In genomic region chr1:1098656-1099425, GRCh38 we compare ENCODE assay signal across 1 cellular context.
TF ChIP-seq lines count a peak whose summit lies in the region.

No MANE protein-coding gene starts in this region.

TF ChIP-seq in K562, 482 proteins besides CTCF, POLR2A, EP300 and RAD21:
- TF ChIP-seq NR1H2 (CRISPR knock-in tag; IDR thresholded peaks at IDR 0.05) (no peak), ARNT (IDR thresholded peaks at IDR 0.05) (no peak), NR2F6 (CRISPR knock-in tag; IDR thresholded peaks at IDR 0.05) (no peak), ZBTB43 (CRISPR knock-in tag; IDR thresholded peaks at IDR 0.05) (no peak), STAT5B (CRISPR knock-in tag; IDR thresholded peaks at IDR 0.05) (no peak), CBX5 (IDR thresholded peaks at IDR 0.05; ENCODE audit: borderline replicate concordance, low read depth) (no peak), ZNF253 (CRISPR knock-in tag; conservative IDR thresholded peaks at IDR 0.05) (no peak), BRF2 (IDR thresholded peaks at IDR 0.05; ENCODE audit: borderline replicate concordance, insufficient read depth, insufficient read length) (no peak), HMG20A (CRISPR knock-in tag; conservative IDR thresholded peaks at IDR 0.05) (no peak), RAD51 (IDR thresholded peaks at IDR 0.05; ENCODE audit: borderline replicate concordance, low read depth) (no peak), NFIC (IDR thresholded peaks at IDR 0.05) (no peak), ATF4 (CRISPR knock-in tag; IDR thresholded peaks at IDR 0.05) (no peak), ZNF384 (IDR thresholded peaks at IDR 0.05; ENCODE audit: low read depth, low read length) (no peak), TCF3 (CRISPR knock-in tag; IDR thresholded peaks at IDR 0.05) (no peak), ZNF644 (tag; IDR thresholded peaks at IDR 0.05; ENCODE audit: low read depth) (no peak), NR3C1 (CRISPR knock-in tag; IDR thresholded peaks at IDR 0.05) (no peak)
